In the genomic region with DNA sequence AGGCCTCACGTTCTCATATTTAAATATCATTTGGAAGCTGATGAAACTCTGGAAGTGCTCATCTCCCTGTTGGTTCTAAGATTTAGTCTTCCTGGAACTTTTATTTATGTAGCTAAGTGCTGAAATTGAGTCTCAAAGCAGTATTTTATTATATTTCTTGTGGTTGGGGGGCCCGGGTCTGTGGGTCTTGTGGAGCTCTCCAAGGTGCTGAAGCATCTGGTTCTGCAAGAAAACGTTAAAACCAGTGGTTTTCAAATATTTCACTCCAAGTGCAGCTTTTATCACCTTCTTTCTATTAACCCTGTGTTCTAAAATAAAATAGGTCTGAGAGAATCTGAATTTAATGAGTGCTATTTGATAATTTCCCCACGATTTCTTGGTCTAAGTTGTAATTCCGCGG, we compare ENCODE assay signal across 20 cellular contexts.
DNase-seq lines count a peak whose midpoint lies in the region; ATAC-seq, FAIRE-seq and TF ChIP-seq lines count a peak whose summit lies in the region.
"Had no signal": no experiment of that assay in that cellular context is flagged by ENCODE, and none has a peak within 500 bp of the region (broad histone marks: within the 10 kb centered on the region; RNA-seq: fewer than 3 reads in every experiment).

No MANE protein-coding gene starts in this region.

- in situ Hi-C loops in HepG2 (cut with HindIII; ENCODE audit: extremely low pct_ligation_motif_present, low pct_unique_long_range_greater_than_20kb) = no loop called here

- no peak overlapping the region for H2AFZ ChIP-seq in HepG2 (ENCODE audit: low read length)
- H2AFZ ChIP-seq: PC-9 had no signal

- no TSS peak for BruUV-seq in HepG2 (replicated peaks; lab: Mats Ljungman, UMichigan)

- H3K27ac ChIP-seq in HepG2 (ENCODE audit: extremely low read length, insufficient read depth, low read length) (no peak overlapping the region), right lobe of liver (no peak overlapping the region), SJCRH30 (no peak overlapping the region)
- H3K27ac ChIP-seq: PC-9 had no signal

- no peaks in the 10 kb centered on the region for H3K9me3 ChIP-seq in HepG2 (ENCODE audit: low read length)
- no peaks in the 10 kb centered on the region for H3K9me3 ChIP-seq in right lobe of liver
- no peaks in the 10 kb centered on the region for H3K9me3 ChIP-seq in SJCRH30 (replicated peaks)
- H3K9me3 ChIP-seq: HAP-1 had no signal

- TF ChIP-seq POLR2A in HepG2 (IDR thresholded peaks at IDR 0.05; ENCODE audit: insufficient read depth in 1 of 2, low read depth in 2 of 2, low read length in 2 of 2) = no peak
- TF ChIP-seq POLR2A in right lobe of liver (IDR thresholded peaks at IDR 0.05) = no peak

- H3K4me3 ChIP-seq in HepG2 (replicated peaks in 1 of 3; ENCODE audit: insufficient read depth in 1 of 3, low read depth in 2 of 3, low read length in 3 of 3) (no peak overlapping the region), right lobe of liver (no peak overlapping the region), SJCRH30 (no peak overlapping the region)
- H3K4me3 ChIP-seq: HAP-1, PC-9 had no signal

- no peak for TF ChIP-seq RAD21 in HepG2 (CRISPR knock-in tag; IDR thresholded peaks at IDR 0.05)

- ATAC-seq in HepG2 (no peak), right lobe of liver (no peak), Right ventricle myocardium inferior (no peak)
- ATAC-seq: T-helper 17 cell had no signal

- DNase-seq in HepG2 (ENCODE audit: low spot score) (no peak), right lobe of liver (no peak), SJCRH30 (peak; percentile 33 to 60), left kidney (ENCODE audit: low read depth, low spot score) (peak; percentile 75), NCI-H345 (lab: John Stamatoyannopoulos, UW) (no peak), Right ventricle myocardium inferior (ENCODE audit: missing footprints) (no peak), posterior vena cava (ENCODE audit: low spot score) (no peak)
- DNase-seq in activated T-cell treated with anti-CD3 and anti-CD28 coated beads, Interleukin-2, amount 50 U/mL, for 1 hour = no peak
- DNase-seq: 8988T, DMS79 treated with DMSO at 0.1 percent for 48 hours, GF-D8, NCI-H1092 treated with DMSO at 0.1 percent for 48 hours, NCI-H1694, NCI-H2107, NCI-H226, NCI-H69, PC-9, T-helper 17 cell had no signal

- CTCF ChIA-PET in HepG2 (lab: Yijun Ruan, JAX; ENCODE audit: low intra/inter-chr PET ratio, low total read pairs) = no interaction called here

- WGBS in HepG2 (ENCODE audit: low lambda C conversion rate) = under 1% methylated on average over 6 of the region's 6 CpGs
- 37% methylated on average over 6 of the region's 6 CpGs for WGBS in right lobe of liver (ENCODE audit: insufficient coverage, low coverage, low lambda C conversion rate, missing lambda C conversion rate)

- H3K4me1 ChIP-seq in HepG2 (ENCODE audit: insufficient read depth, low read length) (no peaks in the 10 kb centered on the region), right lobe of liver (no peaks in the 10 kb centered on the region), SJCRH30 (no peaks in the 10 kb centered on the region)
- H3K4me1 ChIP-seq: HAP-1 had no signal

- H3K36me3 ChIP-seq in HepG2 (replicated peaks in 1 of 2; ENCODE audit: control insufficient read depth in 1 of 2, insufficient read depth in 2 of 2, low read length in 2 of 2) (no peaks in the 10 kb centered on the region), right lobe of liver (no peaks in the 10 kb centered on the region), SJCRH30 (no peaks in the 10 kb centered on the region)
- H3K36me3 ChIP-seq: HAP-1 had no signal

- H4K20me1 ChIP-seq in HepG2 (ENCODE audit: insufficient read depth, low read length) = no peaks in the 10 kb centered on the region

- POLR2A ChIA-PET in HepG2 (lab: Yijun Ruan, JAX) = no interaction called here

- intact Hi-C loops in HepG2 (cut with micrococcal nuclease; ENCODE audit: unreplicated experiment) (no loop called here), right lobe of liver (cut with DNase I) (no loop called here), Right ventricle myocardium inferior (cut with DNase I) (no loop called here), posterior vena cava (cut with DNase I) (no loop called here)

- no peaks in the 10 kb centered on the region for H3K79me2 ChIP-seq in HepG2 (ENCODE audit: insufficient read depth, low read length)

- no peak overlapping the region for H3K9ac ChIP-seq in HepG2 (ENCODE audit: insufficient read depth, low read depth, low read length)

- H3K27me3 ChIP-seq in HepG2 (ENCODE audit: control insufficient read depth in 1 of 2, insufficient read depth in 2 of 2, low read length in 2 of 2) (no peaks in the 10 kb centered on the region; a peak in 1 of 5 replicates), right lobe of liver (no peaks in the 10 kb centered on the region), SJCRH30 (peaks cover 3% of the 10 kb centered on the region)

- no peak for FAIRE-seq in HepG2 (lab: Jason Lieb, UNC)
- FAIRE-seq: D721Med had no signal

- TF ChIP-seq EP300 in HepG2 (IDR thresholded peaks at IDR 0.05; ENCODE audit: low read depth in 2 of 2, low read length in 2 of 2) (no peak), HepG2 (CRISPR knock-in tag; IDR thresholded peaks at IDR 0.05; ENCODE audit: borderline replicate concordance) (no peak)

- TF ChIP-seq CTCF in HepG2 (CRISPR knock-in tag; IDR thresholded peaks at IDR 0.05) (no peak), right lobe of liver (IDR thresholded peaks at IDR 0.05) (no peak)

- H3K4me2 ChIP-seq in HepG2 (ENCODE audit: low read depth, low read length) = no peak overlapping the region
- H3K4me2 ChIP-seq: PC-9 had no signal

TF ChIP-seq in HepG2, 621 proteins besides CTCF, POLR2A, EP300 and RAD21 (continues in another document):
- TF ChIP-seq CC2D1A (CRISPR knock-in tag; IDR thresholded peaks at IDR 0.05) (no peak), MIER2 (CRISPR knock-in tag; IDR thresholded peaks at IDR 0.05) (peak; percentile 62; the same call in 1 of the 2 replicates), KMT2A (CRISPR knock-in tag; IDR thresholded peaks at IDR 0.05) (no peak), PPARG (CRISPR knock-in tag; conservative IDR thresholded peaks at IDR 0.05) (no peak), REST (IDR thresholded peaks at IDR 0.05; ENCODE audit: borderline replicate concordance in 1 of 2, low read depth in 1 of 2, low read length in 2 of 2) (peak; percentile 31 to 89), U2AF1 (optimal IDR thresholded peaks at IDR 0.05; ENCODE audit: low read depth, low read length) (no peak), CCAR2 (optimal IDR thresholded peaks at IDR 0.05; ENCODE audit: low read depth, low read length) (no peak), CREB3 (CRISPR knock-in tag; IDR thresholded peaks at IDR 0.05) (no peak)
- TF ChIP-seq, protein P1, sequence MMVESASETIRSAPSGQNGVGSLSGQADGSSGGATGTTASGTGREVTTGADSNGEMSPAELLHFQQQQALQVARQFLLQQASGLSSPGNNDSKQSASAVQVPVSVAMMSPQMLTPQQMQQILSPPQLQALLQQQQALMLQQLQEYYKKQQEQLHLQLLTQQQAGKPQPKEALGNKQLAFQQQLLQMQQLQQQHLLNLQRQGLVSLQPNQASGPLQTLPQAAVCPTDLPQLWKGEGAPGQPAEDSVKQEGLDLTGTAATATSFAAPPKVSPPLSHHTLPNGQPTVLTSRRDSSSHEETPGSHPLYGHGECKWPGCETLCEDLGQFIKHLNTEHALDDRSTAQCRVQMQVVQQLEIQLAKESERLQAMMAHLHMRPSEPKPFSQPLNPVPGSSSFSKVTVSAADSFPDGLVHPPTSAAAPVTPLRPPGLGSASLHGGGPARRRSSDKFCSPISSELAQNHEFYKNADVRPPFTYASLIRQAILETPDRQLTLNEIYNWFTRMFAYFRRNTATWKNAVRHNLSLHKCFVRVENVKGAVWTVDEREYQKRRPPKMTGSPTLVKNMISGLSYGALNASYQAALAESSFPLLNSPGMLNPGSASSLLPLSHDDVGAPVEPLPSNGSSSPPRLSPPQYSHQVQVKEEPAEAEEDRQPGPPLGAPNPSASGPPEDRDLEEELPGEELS (CRISPR knock-in tag; IDR thresholded peaks at IDR 0.05) = no peak

Comparison
In these comparisons a context has a peak if more than half of its experiments do, and no peak if none do; other contexts are left out.
1. DNase-seq: peak in SJCRH30 (2 of 2) and left kidney (single experiment); none in HepG2 (single experiment), right lobe of liver (0 of 3), activated T-cell treated with anti-CD3 and anti-CD28 coated beads, Interleukin-2, amount 50 U/mL, for 1 hour (single experiment), NCI-H345 (single experiment), Right ventricle myocardium inferior (single experiment) and posterior vena cava (single experiment).